Comparison of ENCODE assay signal across 11 cellular contexts in the genomic region with DNA sequence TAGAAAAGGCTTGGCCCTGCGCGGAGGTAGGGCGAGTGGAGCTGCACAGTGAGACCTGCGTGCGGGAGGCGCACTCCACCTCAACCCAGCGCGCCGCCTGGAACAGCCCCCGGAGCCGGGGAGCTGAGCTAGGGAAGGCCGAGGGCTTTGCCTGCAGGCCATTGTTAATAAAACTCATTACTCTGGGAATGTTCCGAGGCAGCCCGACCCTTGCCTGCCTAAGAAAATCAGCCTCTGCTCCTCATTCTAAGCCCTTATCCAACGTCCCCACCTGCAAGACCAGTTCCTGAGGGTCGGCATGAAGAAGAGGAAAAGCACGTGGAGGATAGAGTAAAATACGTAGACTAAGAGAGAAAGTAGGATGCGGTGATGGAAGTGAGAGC. TPM values are rescaled to one million over a fixed set of nuclear protein-coding genes. Genes with fewer than 3 reads are reported as not detected.
A peak's percentile ranks its signal among the peaks of the same experiment; 100 is the strongest.
DNase-seq lines count a peak whose midpoint lies in the region; ATAC-seq and TF ChIP-seq lines count a peak whose summit lies in the region.
"Had no signal": no experiment of that assay in that cellular context is flagged by ENCODE, and none has a peak within 500 bp of the region (broad histone marks: within the 10 kb centered on the region; RNA-seq: fewer than 3 reads in every experiment).

No MANE protein-coding gene starts in this region.

- intact Hi-C loops in spleen (cut with DNase I; ENCODE audit: low total_unique reads), result no loop called here

- 7% methylated on average over 19 of the region's 19 CpGs for WGBS in SK-N-SH (ENCODE audit: low lambda C conversion rate)
- 22 to 52% (median 31%) methylated on average over 19 of the region's 19 CpGs for WGBS in spleen, 5 donors

- peaks cover 4 to 8% of the 10 kb centered on the region in 2 experiments; a peak in 2 of 4 replicates for H3K4me1 ChIP-seq in SK-N-SH (ENCODE audit: control insufficient read depth in 1 of 2, insufficient read depth in 2 of 2, low read depth in 1 of 2, low read length in 1 of 2)
- peaks cover 0 to 15% (median 5%) of the 10 kb centered on the region in 6 donors for H3K4me1 ChIP-seq in spleen

- H3K9me3 ChIP-seq in SK-N-SH (no peaks in the 10 kb centered on the region), spleen (peaks cover 0 to 10% (median 0%) of the 10 kb centered on the region in 8 donors)

- H3K4me3 ChIP-seq in SK-N-SH (ENCODE audit: low read depth in 2 of 2, low read length in 1 of 2) (peak overlapping the region; percentile 51 to 57), fibroblast of pulmonary artery (replicated peaks; ENCODE audit: low read depth, low read length) (peak overlapping the region; percentile 55), spleen (peak overlapping the region in 6 of 8 donors; percentile 10 to 52 (median 20))

- no peak for TF ChIP-seq POLR2A in spleen (IDR thresholded peaks at IDR 0.05)

- H3F3A ChIP-seq in SK-N-SH (replicated peaks; ENCODE audit: insufficient read depth), result no peaks in the 10 kb centered on the region

- H3K9me2 ChIP-seq in SK-N-SH, result no peaks in the 10 kb centered on the region

- TF ChIP-seq EP300 in SK-N-SH (IDR thresholded peaks at IDR 0.05; ENCODE audit: borderline replicate concordance in 1 of 2, low read depth in 1 of 2, low read length in 1 of 2), result no peak

- TF ChIP-seq CTCF in SK-N-SH (IDR thresholded peaks at IDR 0.05), result no peak
- no peak for TF ChIP-seq CTCF in fibroblast of pulmonary artery (IDR thresholded peaks at IDR 0.05; ENCODE audit: low read length, missing control alignments)
- TF ChIP-seq CTCF in spleen (IDR thresholded peaks at IDR 0.05 in 8 of 11, conservative IDR thresholded peaks at IDR 0.05 in 3 of 11), result no peak

- H3K36me3 ChIP-seq in SK-N-SH (replicated peaks in 1 of 2; ENCODE audit: control insufficient read depth in 1 of 2, insufficient read depth in 2 of 2, low read length in 1 of 2), result no peaks in the 10 kb centered on the region
- H3K36me3 ChIP-seq in spleen, result no peaks in the 10 kb centered on the region

- peak overlapping the region; percentile 83 for H3K4me2 ChIP-seq in SK-N-SH

- ATAC-seq in GM21529 (IDR thresholded peaks at IDR 0.05; ENCODE audit: unreplicated experiment) (no peak), GM18498 (IDR thresholded peaks at IDR 0.05; ENCODE audit: unreplicated experiment) (no peak), GM19328 (IDR thresholded peaks at IDR 0.05; ENCODE audit: unreplicated experiment) (no peak)

- H2AFZ ChIP-seq in SK-N-SH (ENCODE audit: low read depth), result peak overlapping the region; percentile 89

- no peak for TF ChIP-seq RAD21 in SK-N-SH (IDR thresholded peaks at IDR 0.05; ENCODE audit: low read length)

- no peaks in the 10 kb centered on the region for H3K79me2 ChIP-seq in SK-N-SH (ENCODE audit: insufficient read depth)

- POLR2A ChIA-PET in SK-N-SH (lab: Yijun Ruan, JAX), result no interaction called here

- H4K20me1 ChIP-seq in SK-N-SH (ENCODE audit: insufficient read depth), result no peaks in the 10 kb centered on the region

- CTCF ChIA-PET in SK-N-SH (lab: Yijun Ruan, JAX), result interaction anchor here (1.1 kb wide), 1 partner anchor 31 kb away, joined by 4 read pairs; no protein-coding TSS in a partner anchor

- H3K27me3 ChIP-seq in SK-N-SH (ENCODE audit: insufficient read depth) (peaks cover 40% of the 10 kb centered on the region), spleen (replicated peaks in 1 of 7) (peaks cover 0 to 34% (median 4%) of the 10 kb centered on the region in 7 donors)

- DNase-seq in NCI-H2227 (lab: John Stamatoyannopoulos, UW; ENCODE audit: unreplicated experiment), result peak; percentile 27
- DNase-seq in NCI-H2227 treated with DMSO at 0.1 percent for 48 hours (lab: John Stamatoyannopoulos, UW), result no peak
- DNase-seq in SK-N-SH, result no peak
- DNase-seq in fibroblast of pulmonary artery (ENCODE audit: low read depth), result no peak
- no peak for DNase-seq in spleen
- DNase-seq: activated gamma-delta T cell treated with Interleukin-2 at 50 U/mL for 16 hours; AML-193; stimulated activated CD4-positive, alpha-beta T cell treated with anti-CD3 and anti-CD28 coated beads, Interleukin-1b, Interleukin-23, amount 100 ng/mL, for 48 hours had no signal

- H3K27ac ChIP-seq in SK-N-SH (ENCODE audit: low read depth in 2 of 2, low read length in 1 of 2) (no peak overlapping the region), spleen (no peak overlapping the region)

- H3K9ac ChIP-seq in SK-N-SH, result no peak overlapping the region

TF ChIP-seq in SK-N-SH, 30 proteins besides CTCF, POLR2A, EP300 and RAD21:
- no peak for TF ChIP-seq SIN3A (IDR thresholded peaks at IDR 0.05; ENCODE audit: borderline replicate concordance, low read depth, low read length)
- TF ChIP-seq GABPA (IDR thresholded peaks at IDR 0.05; ENCODE audit: low read depth), result no peak
- TF ChIP-seq PBX3 (IDR thresholded peaks at IDR 0.05), result no peak
- TF ChIP-seq JUND (IDR thresholded peaks at IDR 0.05), result no peak
- TF ChIP-seq NFIC (IDR thresholded peaks at IDR 0.05; ENCODE audit: borderline replicate concordance), result no peak
- no peak for TF ChIP-seq MEF2A (IDR thresholded peaks at IDR 0.05; ENCODE audit: borderline replicate concordance, low read depth)
- no peak for TF ChIP-seq TAF1 (IDR thresholded peaks at IDR 0.05; ENCODE audit: borderline replicate concordance, low read depth, low read length)
- no peak for TF ChIP-seq SMC3 (IDR thresholded peaks at IDR 0.05; ENCODE audit: low read depth, low read length)
- TF ChIP-seq, protein P1, sequence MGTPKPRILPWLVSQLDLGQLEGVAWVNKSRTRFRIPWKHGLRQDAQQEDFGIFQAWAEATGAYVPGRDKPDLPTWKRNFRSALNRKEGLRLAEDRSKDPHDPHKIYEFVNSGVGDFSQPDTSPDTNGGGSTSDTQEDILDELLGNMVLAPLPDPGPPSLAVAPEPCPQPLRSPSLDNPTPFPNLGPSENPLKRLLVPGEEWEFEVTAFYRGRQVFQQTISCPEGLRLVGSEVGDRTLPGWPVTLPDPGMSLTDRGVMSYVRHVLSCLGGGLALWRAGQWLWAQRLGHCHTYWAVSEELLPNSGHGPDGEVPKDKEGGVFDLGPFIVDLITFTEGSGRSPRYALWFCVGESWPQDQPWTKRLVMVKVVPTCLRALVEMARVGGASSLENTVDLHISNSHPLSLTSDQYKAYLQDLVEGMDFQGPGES (IDR thresholded peaks at IDR 0.05; ENCODE audit: low read depth, low read length), result no peak
- no peak for TF ChIP-seq NRF1 (IDR thresholded peaks at IDR 0.05; ENCODE audit: low read depth, low read length)
- no peak for TF ChIP-seq RFX5 (IDR thresholded peaks at IDR 0.05; ENCODE audit: low read length)
TF ChIP-seq in SK-N-SH: peak in this region for 0.

RNA-seq across cellular contexts. Expression of gene C7orf25, which starts 55.3 kb away (rescaled TPM):
- polyA plus RNA-seq in SK-N-SH (2012; rRNA removed) (6.1 and 7.8 TPM in 2 replicates), spleen (1 to 10 TPM; 1.7 to 4.0 (median 2.8) TPM)
- polyA plus RNA-seq in SK-N-SH (2012; cell fraction: cytosol; rRNA removed), result 9.1 and 11.6 TPM in 2 replicates
- polyA plus RNA-seq in SK-N-SH (2012; cell fraction: nucleus; rRNA removed), result 3.9 and 5.4 TPM in 2 replicates
- total RNA-seq in spleen, result 10 to 100 TPM in 1 of 7 donors, 1 to 10 TPM in 6; 4.4 to 19.5 (median 6.5) TPM
